In genomic region chr6:126140015-126140414, GRCh38 we compare ENCODE assay signal across 39 cellular contexts.
"Had no signal": no experiment of that assay in that cellular context is flagged by ENCODE, and none has a peak within 500 bp of the region (broad histone marks: within the 10 kb centered on the region; RNA-seq: fewer than 3 reads in every experiment).

No MANE protein-coding gene starts in this region.

- H3K4me3 ChIP-seq: adrenal gland, ascending aorta, body of pancreas, breast epithelium, cardiac muscle cell had no signal

- DNase-seq: activated effector memory CD4-positive, alpha-beta T cell treated with anti-CD3 and anti-CD28 coated beads, Interleukin-2, amount 50 U/mL, for 16 hours; activated effector memory CD4-positive, alpha-beta T cell treated with Interleukin-2 at 50 U/mL for 16 hours; activated gamma-delta T cell; activated gamma-delta T cell treated with Interleukin-2 at 50 U/mL for 16 hours; activated naive CD4-positive, alpha-beta T cell; activated naive CD4-positive, alpha-beta T cell treated with anti-CD3 and anti-CD28 coated beads for 36 hours; activated naive CD4-positive, alpha-beta T cell treated with anti-CD3 and anti-CD28 coated beads, Interleukin-2, amount 10 ng/mL, durations not matched to agents 7 days and 5 days; activated naive CD4-positive, alpha-beta T cell treated with anti-CD3 and anti-CD28 coated beads, Interleukin-2, amount 50 U/mL, for 16 hours; activated naive CD4-positive, alpha-beta T cell treated with Interleukin-2 at 50 U/mL for 16 hours; activated naive CD8-positive, alpha-beta T cell treated with anti-CD3 and anti-CD28 coated beads for 36 hours; activated naive CD8-positive, alpha-beta T cell treated with anti-CD3 and anti-CD28 coated beads, Interleukin-2, amount 10 ng/mL, durations not matched to agents 7 days and 5 days; activated naive CD8-positive, alpha-beta T cell treated with anti-CD3 and anti-CD28 coated beads, Interleukin-2, amount 50 U/mL, for 24 hours; activated T-cell treated with anti-CD3 and anti-CD28 coated beads, Interleukin-2, amount 50 U/mL, for 1 hour; activated T-cell treated with anti-CD3 and anti-CD28 coated beads, Interleukin-2, amount 50 U/mL, for 24 hours; activated T-cell treated with anti-CD3 and anti-CD28 coated beads, Interleukin-2, amount 50 U/mL, for 4 hours; activated T-cell treated with anti-CD3 and anti-CD28 coated beads, Interleukin-2, amount 50 U/mL, for 48 hours; activated T-cell treated with anti-CD3 and anti-CD28 coated beads, Interleukin-2, amount 50 U/mL, for 72 hours; adrenal gland; amniotic stem cell; amygdala; anterior cingulate cortex; aorta; body of pancreas; brain microvascular endothelial cell; central memory CD4-positive, alpha-beta T cell; cerebellar nuclear complex had no signal

- H3K27me3 Mint-ChIP-seq: activated naive CD4-positive, alpha-beta T cell treated with anti-CD3 and anti-CD28 coated beads, Interleukin-2, amount 10 ng/mL, durations not matched to agents 7 days and 5 days; activated naive CD4-positive, alpha-beta T cell treated with anti-CD3 and anti-CD28 coated beads, Interleukin-2, amount 50 U/mL, for 24 hours; activated naive CD8-positive, alpha-beta T cell; activated naive CD8-positive, alpha-beta T cell treated with anti-CD3 and anti-CD28 coated beads for 36 hours; activated naive CD8-positive, alpha-beta T cell treated with anti-CD3 and anti-CD28 coated beads, Interleukin-2, amount 10 ng/mL, durations not matched to agents 7 days and 5 days; activated naive CD8-positive, alpha-beta T cell treated with anti-CD3 and anti-CD28 coated beads, Interleukin-2, amount 50 U/mL, for 24 hours; activated T-cell treated with anti-CD3 and anti-CD28 coated beads, Interleukin-2, amount 50 U/mL, for 24 hours; activated T-helper 17 cell treated with anti-CD3 and anti-CD28 coated beads, Interleukin-2, amount 50 U/mL, for 72 hours; central memory CD8-positive, alpha-beta T cell had no signal

- H3K27me3 ChIP-seq: adrenal gland, ascending aorta, body of pancreas, brain microvascular endothelial cell, breast epithelium, cardiac muscle cell had no signal

- H3K9me3 Mint-ChIP-seq: activated naive CD4-positive, alpha-beta T cell treated with anti-CD3 and anti-CD28 coated beads, Interleukin-2, amount 10 ng/mL, durations not matched to agents 7 days and 5 days; activated naive CD4-positive, alpha-beta T cell treated with anti-CD3 and anti-CD28 coated beads, Interleukin-2, amount 50 U/mL, for 72 hours; activated naive CD8-positive, alpha-beta T cell treated with anti-CD3 and anti-CD28 coated beads, Interleukin-2, amount 10 ng/mL, durations not matched to agents 7 days and 5 days; activated T-helper 1 cell treated with anti-CD3 and anti-CD28 coated beads, Interleukin-12 subunit alpha, Interleukin-12 subunit beta, Interleukin-2, Interleukin-4 antibody, amounts not matched to agents 30 ng/mL and 10 ng/mL and 1 ng/mL, durations not matched to agents 14 hours and 24 hours and 36 hours; central memory CD8-positive, alpha-beta T cell had no signal

- H3K4me1 ChIP-seq: adrenal gland, ascending aorta, body of pancreas, breast epithelium had no signal

- H3K27ac ChIP-seq: adrenal gland, ascending aorta, body of pancreas, brain microvascular endothelial cell, breast epithelium, cardiac muscle cell had no signal

- H3K9me3 ChIP-seq: body of pancreas had no signal

- ATAC-seq: activated naive CD4-positive, alpha-beta T cell treated with anti-CD3 and anti-CD28 coated beads, Interleukin-2, amount 50 U/mL, for 72 hours; activated naive CD8-positive, alpha-beta T cell treated with anti-CD3 and anti-CD28 coated beads, Interleukin-2, amount 50 U/mL, for 24 hours; activated T-cell treated with anti-CD3 and anti-CD28 coated beads, Interleukin-2, amount 50 U/mL, for 4 hours; activated T-cell treated with anti-CD3 and anti-CD28 coated beads, Interleukin-2, amount 50 U/mL, for 72 hours; activated T-helper 17 cell treated with anti-CD3 and anti-CD28 coated beads, Interleukin-2, amount 50 U/mL, for 72 hours; body of pancreas had no signal

- FAIRE-seq: astrocyte, bronchial epithelial cell had no signal

- H3K4me3 Mint-ChIP-seq: activated naive CD4-positive, alpha-beta T cell treated with anti-CD3 and anti-CD28 coated beads for 36 hours; activated naive CD4-positive, alpha-beta T cell treated with anti-CD3 and anti-CD28 coated beads, Interleukin-2, amount 10 ng/mL, durations not matched to agents 7 days and 5 days; activated naive CD4-positive, alpha-beta T cell treated with anti-CD3 and anti-CD28 coated beads, Interleukin-2, amount 50 U/mL, for 24 hours; activated naive CD8-positive, alpha-beta T cell; activated naive CD8-positive, alpha-beta T cell treated with anti-CD3 and anti-CD28 coated beads for 36 hours; activated naive CD8-positive, alpha-beta T cell treated with anti-CD3 and anti-CD28 coated beads, Interleukin-2, amount 10 ng/mL, durations not matched to agents 7 days and 5 days; activated naive CD8-positive, alpha-beta T cell treated with anti-CD3 and anti-CD28 coated beads, Interleukin-2, amount 50 U/mL, for 24 hours; activated T-cell treated with anti-CD3 and anti-CD28 coated beads, Interleukin-2, amount 50 U/mL, for 24 hours; activated T-cell treated with anti-CD3 and anti-CD28 coated beads, Interleukin-2, amount 50 U/mL, for 4 hours; activated T-cell treated with anti-CD3 and anti-CD28 coated beads, Interleukin-2, amount 50 U/mL, for 72 hours; activated T-helper 1 cell treated with anti-CD3 and anti-CD28 coated beads, Interleukin-12 subunit alpha, Interleukin-12 subunit beta, Interleukin-2, Interleukin-4 antibody, amounts not matched to agents 30 ng/mL and 10 ng/mL and 1 ng/mL, durations not matched to agents 14 hours and 24 hours and 36 hours; activated T-helper 17 cell treated with anti-CD3 and anti-CD28 coated beads, Interleukin-2, amount 50 U/mL, for 72 hours; brain; central memory CD8-positive, alpha-beta T cell had no signal

- H3K4me1 Mint-ChIP-seq: activated naive CD4-positive, alpha-beta T cell treated with anti-CD3 and anti-CD28 coated beads, Interleukin-2, amount 10 ng/mL, durations not matched to agents 7 days and 5 days; activated naive CD4-positive, alpha-beta T cell treated with anti-CD3 and anti-CD28 coated beads, Interleukin-2, amount 50 U/mL, for 24 hours; activated naive CD8-positive, alpha-beta T cell treated with anti-CD3 and anti-CD28 coated beads for 36 hours; activated naive CD8-positive, alpha-beta T cell treated with anti-CD3 and anti-CD28 coated beads, Interleukin-2, amount 10 ng/mL, durations not matched to agents 7 days and 5 days; activated naive CD8-positive, alpha-beta T cell treated with anti-CD3 and anti-CD28 coated beads, Interleukin-2, amount 50 U/mL, for 24 hours; activated T-helper 17 cell treated with anti-CD3 and anti-CD28 coated beads, Interleukin-2, amount 50 U/mL, for 72 hours; central memory CD8-positive, alpha-beta T cell had no signal

- H3K27ac Mint-ChIP-seq: activated naive CD4-positive, alpha-beta T cell treated with anti-CD3 and anti-CD28 coated beads for 36 hours; activated naive CD4-positive, alpha-beta T cell treated with anti-CD3 and anti-CD28 coated beads, Interleukin-2, amount 10 ng/mL, durations not matched to agents 7 days and 5 days; activated naive CD4-positive, alpha-beta T cell treated with anti-CD3 and anti-CD28 coated beads, Interleukin-2, amount 50 U/mL, for 24 hours; activated naive CD4-positive, alpha-beta T cell treated with anti-CD3 and anti-CD28 coated beads, Interleukin-2, amount 50 U/mL, for 72 hours; activated naive CD8-positive, alpha-beta T cell; activated naive CD8-positive, alpha-beta T cell treated with anti-CD3 and anti-CD28 coated beads for 36 hours; activated naive CD8-positive, alpha-beta T cell treated with anti-CD3 and anti-CD28 coated beads, Interleukin-2, amount 10 ng/mL, durations not matched to agents 7 days and 5 days; activated naive CD8-positive, alpha-beta T cell treated with anti-CD3 and anti-CD28 coated beads, Interleukin-2, amount 50 U/mL, for 24 hours; activated T-cell treated with anti-CD3 and anti-CD28 coated beads, Interleukin-2, amount 50 U/mL, for 24 hours; activated T-cell treated with anti-CD3 and anti-CD28 coated beads, Interleukin-2, amount 50 U/mL, for 72 hours; activated T-helper 1 cell treated with anti-CD3 and anti-CD28 coated beads, Interleukin-12 subunit alpha, Interleukin-12 subunit beta, Interleukin-2, Interleukin-4 antibody, amounts not matched to agents 30 ng/mL and 10 ng/mL and 1 ng/mL, durations not matched to agents 14 hours and 24 hours and 36 hours; activated T-helper 17 cell treated with anti-CD3 and anti-CD28 coated beads, Interleukin-2, amount 50 U/mL, for 72 hours; activated T-helper 2 cell treated with anti-CD3 and anti-CD28 coated beads, Interferon-gamma antibody, Interleukin-2, Interleukin-4, amounts not matched to agents 10 μg/mL and 5 μg/mL and 100 μg/mL, durations not matched to agents 14 hours and 24 hours and 36 hours; brain had no signal

- H3K36me3 ChIP-seq: adrenal gland, ascending aorta, brain microvascular endothelial cell, breast epithelium, cardiac muscle cell had no signal
